In genomic region chr12:47079365-47079893, GRCh38 we compare ENCODE assay signal across 8 cellular contexts. TPM values are rescaled to one million over a fixed set of nuclear protein-coding genes. Genes with fewer than 3 reads are reported as not detected.
DNase-seq lines count a peak whose midpoint lies in the region; ATAC-seq and TF ChIP-seq lines count a peak whose summit lies in the region.

TSS of gene PCED1B (plus strand) at chr12:47079621. CDS start at chr12:47235064, 155,443 bp downstream.

- DNase-seq in A673 (ENCODE audit: low spot score) (peak; percentile 82), foreskin fibroblast (peak; percentile 60 to 88), substantia nigra (lab: John Stamatoyannopoulos, UW) (peak in 37 of 49 donors; percentile 2 to 60 (median 30))
- DNase-seq in activated T-helper 1 cell treated with anti-CD3 and anti-CD28 coated beads, Interleukin-12 subunit alpha, Interleukin-12 subunit beta, Interleukin-2, Interleukin-4 antibody, amounts not matched to agents 30 ng/mL and 10 ng/mL and 1 ng/mL, durations not matched to agents 14 hours and 24 hours and 36 hours (ENCODE audit: low spot score), result peak; percentile 63

- H3K4me3 ChIP-seq in A673 (ENCODE audit: low read depth, low read length, poor library complexity, severe bottlenecking), result peak within 1 kb of the TSS; percentile 69
- H3K4me3 ChIP-seq in foreskin fibroblast (ENCODE audit: low read depth in 1 of 2, low read length in 2 of 2), result peak within 1 kb of the TSS; percentile 90
- H3K4me3 ChIP-seq in neuron (ENCODE audit: low read length), result peak within 1 kb of the TSS; percentile 19

- CTCF ChIA-PET in A673 (lab: Charles Lee), result interaction anchor here (0.6 to 1.1 kb wide), 5 partner anchors 9 to 229 kb away, joined by 3 to 5 read pairs (median 4); no protein-coding TSS in a partner anchor

- H3K4me1 ChIP-seq in A673 (ENCODE audit: insufficient read depth, low read length, poor library complexity, severe bottlenecking) (peaks cover 47% of the 10 kb centered on the region), neuron (ENCODE audit: insufficient read depth, low read length) (peaks cover 9% of the 10 kb centered on the region)

- H3K9me3 Mint-ChIP-seq in activated T-helper 1 cell treated with anti-CD3 and anti-CD28 coated beads, Interleukin-12 subunit alpha, Interleukin-12 subunit beta, Interleukin-2, Interleukin-4 antibody, amounts not matched to agents 30 ng/mL and 10 ng/mL and 1 ng/mL, durations not matched to agents 14 hours and 24 hours and 36 hours, result no peaks in the 10 kb centered on the region

- peaks cover 80% of the 10 kb centered on the region for H3K4me1 Mint-ChIP-seq in activated T-helper 1 cell treated with anti-CD3 and anti-CD28 coated beads, Interleukin-12 subunit alpha, Interleukin-12 subunit beta, Interleukin-2, Interleukin-4 antibody, amounts not matched to agents 30 ng/mL and 10 ng/mL and 1 ng/mL, durations not matched to agents 14 hours and 24 hours and 36 hours (ENCODE audit: low read depth)

- peak within 1 kb of the TSS; percentile 59 for H2AFZ ChIP-seq in neuron (ENCODE audit: low read depth, low read length)

- peak within 1 kb of the TSS; percentile 67 for H3K27ac ChIP-seq in A673 (ENCODE audit: low read depth, low read length, poor library complexity, severe bottlenecking)
- H3K27ac ChIP-seq in substantia nigra (ENCODE audit: low read depth, low read length, poor library complexity, severe bottlenecking), result peak within 1 kb of the TSS; percentile 53

- no TSS peak for BruUV-seq in A673 (replicated peaks; lab: Mats Ljungman, UMichigan)

- H3K9me3 ChIP-seq in A673 (ENCODE audit: low read depth, low read length, poor library complexity, severe bottlenecking) (no peaks in the 10 kb centered on the region), neuron (ENCODE audit: low read length) (no peaks in the 10 kb centered on the region)

- no peaks in the 10 kb centered on the region for H3K27me3 Mint-ChIP-seq in activated T-helper 1 cell treated with anti-CD3 and anti-CD28 coated beads, Interleukin-12 subunit alpha, Interleukin-12 subunit beta, Interleukin-2, Interleukin-4 antibody, amounts not matched to agents 30 ng/mL and 10 ng/mL and 1 ng/mL, durations not matched to agents 14 hours and 24 hours and 36 hours (ENCODE audit: insufficient read depth)

- peak; percentile 44 for TF ChIP-seq CTCF in A673 (conservative IDR thresholded peaks at IDR 0.05; ENCODE audit: low read depth, low read length)
- peak; percentile 39 for TF ChIP-seq CTCF in foreskin fibroblast (IDR thresholded peaks at IDR 0.05; ENCODE audit: low read depth, low read length)

- no peaks in the 10 kb centered on the region for H3K36me3 ChIP-seq in A673 (ENCODE audit: insufficient read depth, low read length, poor library complexity, severe bottlenecking)
- H3K36me3 ChIP-seq in neuron (ENCODE audit: insufficient read depth, low read length), result no peaks in the 10 kb centered on the region

- ATAC-seq in GM18868 (IDR thresholded peaks at IDR 0.05; ENCODE audit: unreplicated experiment) (peak; percentile 80), HG03439 (IDR thresholded peaks at IDR 0.05; ENCODE audit: unreplicated experiment) (peak; percentile 58)

- peaks cover 25% of the 10 kb centered on the region for H3K36me3 Mint-ChIP-seq in activated T-helper 1 cell treated with anti-CD3 and anti-CD28 coated beads, Interleukin-12 subunit alpha, Interleukin-12 subunit beta, Interleukin-2, Interleukin-4 antibody, amounts not matched to agents 30 ng/mL and 10 ng/mL and 1 ng/mL, durations not matched to agents 14 hours and 24 hours and 36 hours (ENCODE audit: low read depth)

- intact Hi-C loops in A673 (cut with micrococcal nuclease; ENCODE audit: unreplicated experiment), result loop anchor here (5.0 kb wide), 2 partner anchors 228 to 318 kb away; no protein-coding TSS in a partner anchor
- intact Hi-C loops in activated T-helper 1 cell treated with anti-CD3 and anti-CD28 coated beads, Interleukin-12 subunit alpha, Interleukin-12 subunit beta, Interleukin-2, Interleukin-4 antibody, amounts not matched to agents 30 ng/mL and 10 ng/mL and 1 ng/mL, durations not matched to agents 14 hours and 24 hours and 36 hours (cut with micrococcal nuclease), result loop anchor here (1.0 to 5.0 kb wide), 5 partner anchors 8 to 1087 kb away; partner anchors contain the start of gene SCAF11

- POLR2A ChIA-PET in A673 (lab: Charles Lee; ENCODE audit: low non-redundant PET), result no interaction called here

- peak within 1 kb of the TSS; percentile 97 for H3K27ac Mint-ChIP-seq in activated T-helper 1 cell treated with anti-CD3 and anti-CD28 coated beads, Interleukin-12 subunit alpha, Interleukin-12 subunit beta, Interleukin-2, Interleukin-4 antibody, amounts not matched to agents 30 ng/mL and 10 ng/mL and 1 ng/mL, durations not matched to agents 14 hours and 24 hours and 36 hours

- H3K27me3 ChIP-seq in A673 (replicated peaks; ENCODE audit: insufficient read depth, low read depth, low read length, poor library complexity), result no peaks in the 10 kb centered on the region
- peaks cover 52% of the 10 kb centered on the region for H3K27me3 ChIP-seq in neuron (ENCODE audit: insufficient read depth, low read length)

- peak within 1 kb of the TSS; percentile 97 for H3K4me3 Mint-ChIP-seq in activated T-helper 1 cell treated with anti-CD3 and anti-CD28 coated beads, Interleukin-12 subunit alpha, Interleukin-12 subunit beta, Interleukin-2, Interleukin-4 antibody, amounts not matched to agents 30 ng/mL and 10 ng/mL and 1 ng/mL, durations not matched to agents 14 hours and 24 hours and 36 hours

TF ChIP-seq in PFSK-1, 5 proteins besides CTCF, POLR2A, EP300 and RAD21:
- TF ChIP-seq POLR2AphosphoS5 (IDR thresholded peaks at IDR 0.05; ENCODE audit: low read depth, low read length), result no peak
- TF ChIP-seq FOXP2 (optimal IDR thresholded peaks at IDR 0.05; ENCODE audit: borderline replicate concordance, extremely low read depth, extremely low read length, insufficient read depth), result peak; percentile 23

RNA-seq across cellular contexts. Expression of gene PCED1B, which starts in this region (rescaled TPM):
- 2.1 and 3.1 TPM in 2 replicates for total RNA-seq in A673 (2021)
- 5.1 TPM for polyA plus RNA-seq in PFSK-1 (2012; ENCODE audit: insufficient read length, low read depth)
- total RNA-seq in activated T-helper 1 cell treated with anti-CD3 and anti-CD28 coated beads, Interleukin-12 subunit alpha, Interleukin-12 subunit beta, Interleukin-2, Interleukin-4 antibody, amounts not matched to agents 30 ng/mL and 10 ng/mL and 1 ng/mL, durations not matched to agents 14 hours and 24 hours and 36 hours, result 50.8 and 55.5 TPM in 2 replicates

Comparison
In these comparisons a context has a peak if more than half of its experiments do, and no peak if none do; other contexts are left out.
1. Peak in every context shown above with its lines: DNase-seq, ATAC-seq, H3K4me3 ChIP-seq and H3K27ac ChIP-seq.
2. RNA of gene PCED1B (total RNA-seq): 50.8 to 55.5 TPM in activated T-helper 1 cell treated with anti-CD3 and anti-CD28 coated beads, Interleukin-12 subunit alpha, Interleukin-12 subunit beta, Interleukin-2, Interleukin-4 antibody, amounts not matched to agents 30 ng/mL and 10 ng/mL and 1 ng/mL, durations not matched to agents 14 hours and 24 hours and 36 hours; 2.1 to 3.1 TPM in A673; every median in the first group is over 10 times any median in the second.
3. DNase-seq: peak in every context shown above with its lines; median percentile 82 in A673; 74 in foreskin fibroblast; 63 in activated T-helper 1 cell treated with anti-CD3 and anti-CD28 coated beads, Interleukin-12 subunit alpha, Interleukin-12 subunit beta, Interleukin-2, Interleukin-4 antibody, amounts not matched to agents 30 ng/mL and 10 ng/mL and 1 ng/mL, durations not matched to agents 14 hours and 24 hours and 36 hours; 30 in substantia nigra.
4. H3K4me3 ChIP-seq: peak in every context shown above with its lines; median percentile 90 in foreskin fibroblast; 69 in A673; 19 in neuron.